In the genomic region with DNA sequence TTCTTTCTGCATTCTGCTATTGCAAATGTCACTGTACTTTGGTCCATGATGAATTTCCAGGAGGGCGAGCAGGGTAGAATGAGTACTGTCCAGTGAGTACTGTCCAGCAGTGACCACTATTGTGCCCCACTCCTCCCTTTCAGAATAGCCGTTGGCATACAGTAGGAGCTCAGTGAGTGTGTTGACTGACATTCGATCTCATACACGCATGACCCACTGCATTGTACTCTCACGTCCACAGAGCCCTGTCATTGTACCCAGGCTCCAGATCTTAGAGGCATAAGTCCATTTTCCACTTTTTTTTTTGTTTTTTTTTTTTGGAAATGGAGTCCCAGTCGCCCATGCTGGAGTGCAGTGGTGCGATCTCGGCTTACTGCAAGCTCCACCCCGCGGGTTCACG, we compare ENCODE assay signal across 12 cellular contexts. TPM values are rescaled to one million over a fixed set of nuclear protein-coding genes. Genes with fewer than 3 reads are reported as not detected.
A peak's percentile ranks its signal among the peaks of the same experiment; 100 is the strongest.
DNase-seq lines count a peak whose midpoint lies in the region; FAIRE-seq and TF ChIP-seq lines count a peak whose summit lies in the region.
"Had no signal": no experiment of that assay in that cellular context is flagged by ENCODE, and none has a peak within 500 bp of the region (broad histone marks: within the 10 kb centered on the region; RNA-seq: fewer than 3 reads in every experiment).

No MANE protein-coding gene starts in this region.

- no peak for DNase-seq in SJSA1 (ENCODE audit: low read depth in 1 of 2, low spot score in 2 of 2)
- peak; percentile 54 for DNase-seq in globus pallidus (ENCODE audit: low spot score)
- no peak for DNase-seq in kidney
- no peak for DNase-seq in spleen
- DNase-seq in activated CD4-positive, alpha-beta T cell treated with anti-CD3 and anti-CD28 coated beads, Interleukin-2, amount 50 U/mL, for 1 hour, result no peak
- no peak for DNase-seq in DMS79 (lab: John Stamatoyannopoulos, UW)
- DNase-seq: RPMI8226, T-helper 1 cell had no signal

- H3K4me2 ChIP-seq in skeletal muscle satellite cell (ENCODE audit: low read length), result no peak overlapping the region

- H3K9me3 ChIP-seq in SJSA1 (replicated peaks) (no peaks in the 10 kb centered on the region), skeletal muscle satellite cell (replicated peaks; ENCODE audit: low read length) (no peaks in the 10 kb centered on the region), kidney (ENCODE audit: control insufficient read depth in 1 of 2, low read length in 2 of 2) (no peaks in the 10 kb centered on the region), spleen (no peaks in the 10 kb centered on the region)
- H3K9me3 ChIP-seq: neutrophil had no signal

- TF ChIP-seq CTCF in C4-2B (conservative IDR thresholded peaks at IDR 0.05), result no peak
- TF ChIP-seq CTCF in kidney (IDR thresholded peaks at IDR 0.05; ENCODE audit: borderline replicate concordance, extremely low read depth, insufficient read depth), result no peak
- no peak for TF ChIP-seq CTCF in spleen (IDR thresholded peaks at IDR 0.05 in 8 of 11, conservative IDR thresholded peaks at IDR 0.05 in 3 of 11)

- TF ChIP-seq POLR2A in spleen (IDR thresholded peaks at IDR 0.05), result no peak

- H3K36me3 ChIP-seq in SJSA1, result peaks cover 54% of the 10 kb centered on the region
- peaks cover 34% of the 10 kb centered on the region for H3K36me3 ChIP-seq in skeletal muscle satellite cell (ENCODE audit: insufficient read depth, low read length)
- H3K36me3 ChIP-seq in kidney (ENCODE audit: control insufficient read depth in 1 of 2, insufficient read depth in 2 of 2, low read length in 2 of 2), result peaks cover 12 to 24% of the 10 kb centered on the region in 2 donors
- peaks cover 0 to 95% (median 35%) of the 10 kb centered on the region in 6 donors for H3K36me3 ChIP-seq in spleen

- H3K4me1 ChIP-seq in SJSA1 (replicated peaks), result peaks cover 52% of the 10 kb centered on the region
- H3K4me1 ChIP-seq in skeletal muscle satellite cell (ENCODE audit: control insufficient read depth, insufficient read depth, low read length), result peaks cover 43% of the 10 kb centered on the region
- H3K4me1 ChIP-seq in kidney (ENCODE audit: control insufficient read depth in 1 of 2, insufficient read depth in 1 of 2, low read depth in 1 of 2, low read length in 2 of 2), result peaks cover 28 to 32% of the 10 kb centered on the region in 2 donors
- H3K4me1 ChIP-seq in spleen, result peaks cover 11 to 72% (median 45%) of the 10 kb centered on the region in 6 donors

- H3K27me3 ChIP-seq in SJSA1 (replicated peaks) (no peaks in the 10 kb centered on the region), skeletal muscle satellite cell (ENCODE audit: control insufficient read depth, insufficient read depth, low read length) (no peaks in the 10 kb centered on the region), spleen (replicated peaks in 1 of 7) (no peaks in the 10 kb centered on the region)
- H3K27me3 ChIP-seq: neutrophil had no signal

- peak overlapping the region; percentile 63 for H3K27ac ChIP-seq in C4-2B
- peak overlapping the region; percentile 77 for H3K27ac ChIP-seq in SJSA1
- no peak overlapping the region for H3K27ac ChIP-seq in kidney (ENCODE audit: low read depth in 2 of 2, low read length in 2 of 2)
- no peak overlapping the region for H3K27ac ChIP-seq in spleen
- H3K27ac ChIP-seq: neutrophil had no signal

- no peak for FAIRE-seq in kidney (lab: Jason Lieb, UNC)

- H3K9ac ChIP-seq in skeletal muscle satellite cell (ENCODE audit: low read depth, low read length), result peak overlapping the region; percentile 59
- H3K9ac ChIP-seq in kidney (ENCODE audit: low read length in 2 of 2), result no peak overlapping the region

- H3K4me3 ChIP-seq in SJSA1 (no peak overlapping the region), skeletal muscle satellite cell (ENCODE audit: low read length) (no peak overlapping the region), kidney (ENCODE audit: low read length in 2 of 2) (no peak overlapping the region), spleen (no peak overlapping the region)
- H3K4me3 ChIP-seq: skin epidermis had no signal

- WGBS in spleen, 5 donors, result 93 to 97% (median 96%) methylated on average over 11 of the region's 11 CpGs

- intact Hi-C loops in kidney (cut with DNase I) (no loop called here), spleen (cut with DNase I; ENCODE audit: low total_unique reads) (loop anchor here (5.0 kb wide), 1 partner anchor 212 kb away; no protein-coding TSS in a partner anchor)

RNA-seq across cellular contexts. Expression of a gene that starts 8.2 kb away (rescaled TPM):
- total RNA-seq in SJSA1 (2014; rRNA removed; shearing (Covaris generic)), result 147 and 190 TPM in 2 replicates
- total RNA-seq in skeletal muscle satellite cell (2012; rRNA removed), result 51.2 and 64.9 TPM in 2 replicates
- total RNA-seq in kidney, result 185 TPM
- polyA plus RNA-seq in kidney (ENCODE audit: insufficient read depth, low read depth, low replicate concordance), result 676 TPM
- total RNA-seq in spleen, result 100 to 1,000 TPM in 3 of 7 donors, 10 to 100 TPM in 4; 72.0 to 209 (median 91.9) TPM
- 100 to 1,000 TPM; 151 to 190 (median 166) TPM for polyA plus RNA-seq in spleen

RNA-seq across cellular contexts. Expression of a gene that starts 34.1 kb away (rescaled TPM):
- 54.1 and 64.5 TPM in 2 replicates for total RNA-seq in SJSA1 (2014; rRNA removed; shearing (Covaris generic))
- total RNA-seq in skeletal muscle satellite cell (2012; rRNA removed), result 11.7 and 26.0 TPM in 2 replicates
- total RNA-seq in kidney (42.5 TPM), spleen (10 to 100 TPM; 13.0 to 34.0 (median 26.0) TPM)
- polyA plus RNA-seq in kidney (ENCODE audit: insufficient read depth, low read depth, low replicate concordance) (153 TPM), spleen (10 to 100 TPM; 47.3 to 56.7 (median 54.2) TPM)

Comparison
In these comparisons a context has a peak if more than half of its experiments do, and no peak if none do; other contexts are left out.
1. H3K27ac ChIP-seq: peak in C4-2B (single experiment) and SJSA1 (single experiment); none in kidney (0 of 2) and spleen (0 of 8).